25 cellular contexts compared by ENCODE assay signal in the genomic region with DNA sequence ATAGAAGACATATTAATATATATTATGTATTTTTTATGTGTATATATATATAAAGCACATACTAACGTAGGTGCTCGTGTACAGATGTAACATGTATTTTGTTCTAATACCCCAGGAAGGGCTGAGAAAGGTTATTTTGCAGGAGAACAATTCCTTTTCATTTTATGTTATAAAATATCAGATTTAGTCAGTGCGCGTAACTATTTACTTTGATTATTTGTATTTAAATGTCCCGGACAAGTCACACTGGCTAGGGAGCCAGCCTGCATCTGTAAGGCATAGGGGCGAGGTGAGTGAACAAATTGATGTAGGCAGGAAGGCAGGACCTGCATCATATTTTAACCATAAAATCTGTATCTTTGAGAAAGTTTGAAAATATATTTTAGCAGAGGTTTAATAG.
"Had no signal": no experiment of that assay in that cellular context is flagged by ENCODE, and none has a peak within 500 bp of the region (broad histone marks: within the 10 kb centered on the region; RNA-seq: fewer than 3 reads in every experiment).

No MANE protein-coding gene starts in this region.

- H3K27ac ChIP-seq: stomach, suprapubic skin, testis, thoracic aorta, thyroid gland, tibial artery, transverse colon, upper lobe of left lung, upper lobe of right lung, uterus, vagina had no signal

- H3K4me1 ChIP-seq: stomach, testis, thyroid gland, tibial artery, tibial nerve, transverse colon, upper lobe of left lung, upper lobe of right lung, uterus, vagina had no signal

- H3K9me3 ChIP-seq: stomach, suprapubic skin, testis, thoracic aorta, thyroid gland, tibial artery, tibial nerve, transverse colon, upper lobe of left lung, upper lobe of right lung, uterus, vagina had no signal

- DNase-seq: stimulated activated CD4-positive, alpha-beta T cell treated with anti-CD3 and anti-CD28 coated beads, Interleukin-2, amount 100 ng/mL, for 48 hours; stimulated activated CD4-positive, alpha-beta T cell treated with anti-CD3 and anti-CD28 coated beads, Interleukin-4, amount 100 ng/mL, for 1 hour; stimulated activated CD4-positive, alpha-beta T cell treated with anti-CD3 and anti-CD28 coated beads, Interleukin-4, amount 100 ng/mL, for 24 hours; stimulated activated CD4-positive, alpha-beta T cell treated with anti-CD3 and anti-CD28 coated beads, Interleukin-4, amount 100 ng/mL, for 4 hours; stimulated activated CD8-positive, alpha-beta memory T cell treated with anti-CD3 and anti-CD28 coated beads, Interleukin-4, amount 100 ng/mL, for 48 hours; stimulated activated naive B cell treated with anti-CD40 and anti-IgM and Interleukin-4, amounts not matched to agents 10 μg/mL and 1 μg/mL and 100 μg/mL, for 72 hours; stimulated activated naive CD4-positive, alpha-beta T cell; stimulated activated naive CD4-positive, alpha-beta T cell treated with Interleukin-2 at 50 U/mL for 16 hours; stimulated activated naive CD8-positive, alpha-beta T cell treated with anti-CD3 and anti-CD28 coated beads, Interleukin-15, amount 100 ng/mL, for 72 hours; stimulated activated naive CD8-positive, alpha-beta T cell treated with anti-CD3 and anti-CD28 coated beads, Interleukin-15, Interleukin-2, amounts not matched to agents 100 U/mL and 50 U/mL, for 24 hours; stomach; substantia nigra; testis; thyroid gland; tibial artery; transverse colon; upper lobe of left lung; upper lobe of right lung; uterus had no signal

- H3K27me3 ChIP-seq: stomach, suprapubic skin, testis, thyroid gland, tibial artery, tibial nerve, transverse colon, upper lobe of left lung, upper lobe of right lung, uterus, vagina had no signal

- H3K4me3 ChIP-seq: stomach, suprapubic skin, testis, thoracic aorta, thyroid gland, tibial artery, tibial nerve, transverse colon, upper lobe of left lung, upper lobe of right lung, uterus, vagina had no signal

- ATAC-seq: stimulated activated effector memory CD8-positive, alpha-beta T cell treated with anti-CD3 and anti-CD28 coated beads, Interleukin-12 subunit alpha, Interleukin-12 subunit beta, amount 100 ng/mL, for 72 hours; stimulated activated memory B cell treated with anti-CD40 and anti-IgM and Interleukin-4, amounts not matched to agents 10 μg/mL and 1 μg/mL and 100 μg/mL, for 72 hours; stimulated activated naive B cell treated with anti-CD40 and anti-IgM and Interleukin-4, amounts not matched to agents 10 μg/mL and 1 μg/mL and 100 μg/mL, for 72 hours; stimulated activated naive CD8-positive, alpha-beta T cell treated with anti-CD3 and anti-CD28 coated beads, Interleukin-15, amount 100 ng/mL, for 72 hours; stimulated activated naive CD8-positive, alpha-beta T cell treated with anti-CD3 and anti-CD28 coated beads, Interleukin-15, Interleukin-2, amounts not matched to agents 100 U/mL and 50 U/mL, for 24 hours; upper lobe of right lung had no signal

- H3K36me3 ChIP-seq: stomach, suprapubic skin, thoracic aorta, thyroid gland, tibial artery, transverse colon, upper lobe of left lung, upper lobe of right lung, uterus, vagina had no signal
